In genomic region chr2:171360905-171361304, GRCh38 we compare ENCODE assay signal across 21 cellular contexts.
"Had no signal": no experiment of that assay in that cellular context is flagged by ENCODE, and none has a peak within 500 bp of the region (broad histone marks: within the 10 kb centered on the region; RNA-seq: fewer than 3 reads in every experiment).

No MANE protein-coding gene starts in this region.

- H3K27ac ChIP-seq: left ventricle myocardium inferior, ovary, right atrium auricular region, right lobe of liver, suprapubic skin, thoracic aorta, tibial artery, upper lobe of right lung had no signal

- FAIRE-seq: urothelium cell line had no signal

- H3K9me3 ChIP-seq: ovary, right lobe of liver, suprapubic skin, thoracic aorta, tibial artery, upper lobe of right lung had no signal

- H3K27me3 ChIP-seq: ovary, right atrium auricular region, right lobe of liver, suprapubic skin, tibial artery, upper lobe of right lung had no signal

- H3K36me3 ChIP-seq: ovary, right atrium auricular region, right lobe of liver, upper lobe of right lung had no signal

- DNase-seq: islet precursor cell; left ventricle myocardium inferior; mesendoderm; naive B cell; natural killer cell; nephron progenitor cell; ovary; right lobe of liver; stimulated activated CD4-positive, alpha-beta T cell treated with anti-CD3 and anti-CD28 coated beads, Interleukin-12 subunit alpha, Interleukin-12 subunit beta, amount 100 ng/mL, for 4 hours; stimulated activated CD4-positive, alpha-beta T cell treated with anti-CD3 and anti-CD28 coated beads, Interleukin-15, amount 100 ng/mL, for 24 hours; stimulated activated CD4-positive, alpha-beta T cell treated with anti-CD3 and anti-CD28 coated beads, Interleukin-2, amount 100 ng/mL, for 24 hours; stimulated activated CD4-positive, alpha-beta T cell treated with anti-CD3 and anti-CD28 coated beads, Interleukin-4, amount 100 ng/mL, for 1 hour; stimulated activated naive CD4-positive, alpha-beta T cell; tibial artery; trophoblast cell; upper lobe of right lung had no signal

- H3K4me1 ChIP-seq: left ventricle myocardium inferior, right atrium auricular region, right lobe of liver, suprapubic skin, tibial artery, upper lobe of right lung had no signal

- H3K4me3 ChIP-seq: left ventricle myocardium inferior, lung, ovary, right atrium auricular region, right lobe of liver, suprapubic skin, thoracic aorta, tibial artery, upper lobe of right lung had no signal

- ATAC-seq: natural killer cell, right lobe of liver, upper lobe of right lung had no signal
